4 cellular contexts compared by ENCODE assay signal in the genomic region with DNA sequence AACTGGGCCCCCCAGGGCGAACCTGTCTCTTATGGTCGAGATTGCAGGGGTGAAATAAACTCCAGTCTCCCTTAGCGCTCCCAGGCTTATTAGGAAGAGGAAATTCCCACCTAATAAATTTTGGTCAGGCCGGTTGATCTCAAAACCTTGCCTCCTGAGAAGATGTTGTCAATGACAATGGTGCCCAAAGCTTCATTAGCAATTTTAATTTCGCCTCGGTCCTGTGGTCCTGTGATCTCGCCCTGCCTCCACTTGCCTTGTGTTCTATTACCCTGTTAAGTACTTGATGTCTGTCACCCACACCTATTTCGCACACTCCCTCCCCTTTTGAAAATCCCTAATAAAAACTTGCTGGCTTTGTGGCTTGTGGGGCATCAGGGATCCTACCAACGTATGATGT. TPM values are rescaled to one million over a fixed set of nuclear protein-coding genes. Genes with fewer than 3 reads are reported as not detected.
"Had no signal": no experiment of that assay in that cellular context is flagged by ENCODE, and none has a peak within 500 bp of the region (broad histone marks: within the 10 kb centered on the region; RNA-seq: fewer than 3 reads in every experiment).

No MANE protein-coding gene starts in this region.

RNA-seq across cellular contexts. Expression of gene ZNF730, which starts 51.5 kb away (rescaled TPM):
- total RNA-seq: MCF 10A, NCI-H460, Peyer's patch, Right ventricle myocardium superior had no signal
